ENCODE assay signal across 1 cellular context in the genomic region with DNA sequence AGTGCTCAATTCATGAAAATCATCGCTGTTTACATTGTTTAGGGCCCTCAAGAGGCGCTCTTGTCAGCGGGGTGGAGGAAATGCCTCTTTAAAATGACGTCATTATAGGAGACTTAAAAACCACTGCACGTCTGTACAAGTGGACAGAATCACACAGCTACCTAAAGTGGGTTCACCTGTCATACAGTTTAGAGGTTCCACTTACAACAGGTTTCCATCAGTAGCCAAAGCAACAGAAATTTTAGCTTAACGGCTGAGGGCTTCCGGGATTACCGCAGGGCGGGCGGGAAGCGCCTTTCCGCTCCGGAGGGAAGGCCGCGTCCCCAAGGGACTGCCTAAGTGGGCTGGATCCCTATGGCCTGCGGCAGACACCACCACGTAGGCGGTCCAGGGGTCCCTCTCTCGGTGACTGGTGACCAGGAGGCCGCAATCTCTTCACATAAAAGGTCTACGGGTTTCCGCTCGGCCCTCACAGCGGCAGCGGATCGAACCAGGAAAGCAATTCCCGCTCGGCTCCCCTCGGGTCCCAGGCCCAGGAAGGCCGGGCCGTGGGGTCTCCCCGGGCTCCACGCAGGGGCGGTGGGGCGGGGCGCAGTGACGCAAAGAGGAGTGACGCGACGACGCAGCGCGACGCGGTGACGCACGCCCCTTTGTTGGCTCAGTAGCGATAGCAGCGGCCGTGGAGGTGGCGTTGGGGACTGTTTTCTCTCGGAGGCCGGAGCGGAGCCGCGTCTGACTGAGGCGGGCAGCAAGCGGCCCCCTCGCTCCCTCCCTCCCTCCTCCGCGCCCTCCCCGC.
TF ChIP-seq lines count a peak whose summit lies in the region.

A gene with protein sequence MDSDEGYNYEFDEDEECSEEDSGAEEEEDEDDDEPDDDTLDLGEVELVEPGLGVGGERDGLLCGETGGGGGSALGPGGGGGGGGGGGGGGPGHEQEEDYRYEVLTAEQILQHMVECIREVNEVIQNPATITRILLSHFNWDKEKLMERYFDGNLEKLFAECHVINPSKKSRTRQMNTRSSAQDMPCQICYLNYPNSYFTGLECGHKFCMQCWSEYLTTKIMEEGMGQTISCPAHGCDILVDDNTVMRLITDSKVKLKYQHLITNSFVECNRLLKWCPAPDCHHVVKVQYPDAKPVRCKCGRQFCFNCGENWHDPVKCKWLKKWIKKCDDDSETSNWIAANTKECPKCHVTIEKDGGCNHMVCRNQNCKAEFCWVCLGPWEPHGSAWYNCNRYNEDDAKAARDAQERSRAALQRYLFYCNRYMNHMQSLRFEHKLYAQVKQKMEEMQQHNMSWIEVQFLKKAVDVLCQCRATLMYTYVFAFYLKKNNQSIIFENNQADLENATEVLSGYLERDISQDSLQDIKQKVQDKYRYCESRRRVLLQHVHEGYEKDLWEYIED (plus strand): TSS at position 661 of the 796 bp plus-strand sequence. CDS start 310 bp downstream, outside the sequence.

TF ChIP-seq in HEK293, 187 proteins besides CTCF, POLR2A, EP300 and RAD21 (continued from another document and continues in another):
- TF ChIP-seq, protein P1, sequence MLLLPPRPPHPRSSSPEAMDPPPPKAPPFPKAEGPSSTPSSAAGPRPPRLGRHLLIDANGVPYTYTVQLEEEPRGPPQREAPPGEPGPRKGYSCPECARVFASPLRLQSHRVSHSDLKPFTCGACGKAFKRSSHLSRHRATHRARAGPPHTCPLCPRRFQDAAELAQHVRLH (tag by site-specific recombination; IDR thresholded peaks at IDR 0.05): peak; percentile 89
- TF ChIP-seq ZNF423 (tag by site-specific recombination; IDR thresholded peaks at IDR 0.05) (peak; percentile 95), ZNF133 (tag by site-specific recombination; IDR thresholded peaks at IDR 0.05) (no peak), ZBTB21 (tag by site-specific recombination; IDR thresholded peaks at IDR 0.05) (peak; percentile 98), BCL11B (tag by site-specific recombination; IDR thresholded peaks at IDR 0.05; ENCODE audit: low read depth) (0 out of 2 replicates have a peak, but pooled peaks have one; percentile 12), HOXA7 (CRISPR knock-in tag; IDR thresholded peaks at IDR 0.05; ENCODE audit: borderline replicate concordance) (no peak), ZNF624 (tag by site-specific recombination; IDR thresholded peaks at IDR 0.05) (peak; percentile 76; the same call in 1 of the 2 replicates), ZNF768 (tag by site-specific recombination; IDR thresholded peaks at IDR 0.05) (peak; percentile 58), ZNF146 (tag by site-specific recombination; IDR thresholded peaks at IDR 0.05) (peak; percentile 35; the same call in 1 of the 2 replicates), ZNF2 (tag by site-specific recombination; IDR thresholded peaks at IDR 0.05) (peak; percentile 98), SCRT2 (tag by site-specific recombination; IDR thresholded peaks at IDR 0.05) (peak; percentile 96), IKZF3 (tag by site-specific recombination; IDR thresholded peaks at IDR 0.05) (peak; percentile 97), ZBTB17 (tag by site-specific recombination; IDR thresholded peaks at IDR 0.05) (peak; percentile 97), GLI4 (tag by site-specific recombination; IDR thresholded peaks at IDR 0.05) (peak; percentile 73; the same call in 1 of the 2 replicates), ZNF239 (tag by site-specific recombination; IDR thresholded peaks at IDR 0.05) (no peak; the same call in 1 of the 2 replicates), ZFHX2 (tag by site-specific recombination; conservative IDR thresholded peaks at IDR 0.05) (peak; percentile 69), ZNF510 (tag by site-specific recombination; IDR thresholded peaks at IDR 0.05; ENCODE audit: insufficient replicate concordance) (peak; percentile 42), MEIS1 (CRISPR knock-in tag; IDR thresholded peaks at IDR 0.05; ENCODE audit: borderline replicate concordance) (peak; percentile 15; the same call in 1 of the 2 replicates), ZNF366 (tag by site-specific recombination; conservative IDR thresholded peaks at IDR 0.05) (no peak; the same call in 1 of the 2 replicates), ZNF529 (tag by site-specific recombination; IDR thresholded peaks at IDR 0.05; ENCODE audit: insufficient replicate concordance) (peak; percentile 39), ZSCAN16 (tag by site-specific recombination; IDR thresholded peaks at IDR 0.05) (no peak), ZNF114 (tag by site-specific recombination; IDR thresholded peaks at IDR 0.05) (no peak)
- TF ChIP-seq, protein P2, sequence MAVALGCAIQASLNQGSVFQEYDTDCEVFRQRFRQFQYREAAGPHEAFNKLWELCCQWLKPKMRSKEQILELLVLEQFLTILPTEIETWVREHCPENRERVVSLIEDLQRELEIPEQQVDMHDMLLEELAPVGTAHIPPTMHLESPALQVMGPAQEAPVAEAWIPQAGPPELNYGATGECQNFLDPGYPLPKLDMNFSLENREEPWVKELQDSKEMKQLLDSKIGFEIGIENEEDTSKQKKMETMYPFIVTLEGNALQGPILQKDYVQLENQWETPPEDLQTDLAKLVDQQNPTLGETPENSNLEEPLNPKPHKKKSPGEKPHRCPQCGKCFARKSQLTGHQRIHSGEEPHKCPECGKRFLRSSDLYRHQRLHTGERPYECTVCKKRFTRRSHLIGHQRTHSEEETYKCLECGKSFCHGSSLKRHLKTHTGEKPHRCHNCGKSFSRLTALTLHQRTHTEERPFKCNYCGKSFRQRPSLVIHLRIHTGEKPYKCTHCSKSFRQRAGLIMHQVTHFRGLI (tag by site-specific recombination; IDR thresholded peaks at IDR 0.05): peak; percentile 21
- TF ChIP-seq, protein P3, sequence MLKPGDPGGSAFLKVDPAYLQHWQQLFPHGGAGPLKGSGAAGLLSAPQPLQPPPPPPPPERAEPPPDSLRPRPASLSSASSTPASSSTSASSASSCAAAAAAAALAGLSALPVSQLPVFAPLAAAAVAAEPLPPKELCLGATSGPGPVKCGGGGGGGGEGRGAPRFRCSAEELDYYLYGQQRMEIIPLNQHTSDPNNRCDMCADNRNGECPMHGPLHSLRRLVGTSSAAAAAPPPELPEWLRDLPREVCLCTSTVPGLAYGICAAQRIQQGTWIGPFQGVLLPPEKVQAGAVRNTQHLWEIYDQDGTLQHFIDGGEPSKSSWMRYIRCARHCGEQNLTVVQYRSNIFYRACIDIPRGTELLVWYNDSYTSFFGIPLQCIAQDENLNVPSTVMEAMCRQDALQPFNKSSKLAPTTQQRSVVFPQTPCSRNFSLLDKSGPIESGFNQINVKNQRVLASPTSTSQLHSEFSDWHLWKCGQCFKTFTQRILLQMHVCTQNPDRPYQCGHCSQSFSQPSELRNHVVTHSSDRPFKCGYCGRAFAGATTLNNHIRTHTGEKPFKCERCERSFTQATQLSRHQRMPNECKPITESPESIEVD (tag by site-specific recombination; IDR thresholded peaks at IDR 0.05): peak; percentile 81
- TF ChIP-seq, protein P4, sequence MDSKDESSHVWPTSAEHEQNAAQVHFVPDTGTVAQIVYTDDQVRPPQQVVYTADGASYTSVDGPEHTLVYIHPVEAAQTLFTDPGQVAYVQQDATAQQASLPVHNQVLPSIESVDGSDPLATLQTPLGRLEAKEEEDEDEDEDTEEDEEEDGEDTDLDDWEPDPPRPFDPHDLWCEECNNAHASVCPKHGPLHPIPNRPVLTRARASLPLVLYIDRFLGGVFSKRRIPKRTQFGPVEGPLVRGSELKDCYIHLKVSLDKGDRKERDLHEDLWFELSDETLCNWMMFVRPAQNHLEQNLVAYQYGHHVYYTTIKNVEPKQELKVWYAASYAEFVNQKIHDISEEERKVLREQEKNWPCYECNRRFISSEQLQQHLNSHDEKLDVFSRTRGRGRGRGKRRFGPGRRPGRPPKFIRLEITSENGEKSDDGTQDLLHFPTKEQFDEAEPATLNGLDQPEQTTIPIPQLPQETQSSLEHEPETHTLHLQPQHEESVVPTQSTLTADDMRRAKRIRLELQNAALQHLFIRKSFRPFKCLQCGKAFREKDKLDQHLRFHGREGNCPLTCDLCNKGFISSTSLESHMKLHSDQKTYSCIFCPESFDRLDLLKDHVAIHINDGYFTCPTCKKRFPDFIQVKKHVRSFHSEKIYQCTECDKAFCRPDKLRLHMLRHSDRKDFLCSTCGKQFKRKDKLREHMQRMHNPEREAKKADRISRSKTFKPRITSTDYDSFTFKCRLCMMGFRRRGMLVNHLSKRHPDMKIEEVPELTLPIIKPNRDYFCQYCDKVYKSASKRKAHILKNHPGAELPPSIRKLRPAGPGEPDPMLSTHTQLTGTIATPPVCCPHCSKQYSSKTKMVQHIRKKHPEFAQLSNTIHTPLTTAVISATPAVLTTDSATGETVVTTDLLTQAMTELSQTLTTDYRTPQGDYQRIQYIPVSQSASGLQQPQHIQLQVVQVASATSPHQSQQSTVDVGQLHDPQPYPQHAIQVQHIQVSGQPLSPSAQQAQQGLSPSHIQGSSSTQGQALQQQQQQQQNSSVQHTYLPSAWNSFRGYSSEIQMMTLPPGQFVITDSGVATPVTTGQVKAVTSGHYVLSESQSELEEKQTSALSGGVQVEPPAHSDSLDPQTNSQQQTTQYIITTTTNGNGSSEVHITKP (tag by site-specific recombination; IDR thresholded peaks at IDR 0.05): peak; percentile 99
- TF ChIP-seq, protein P5, sequence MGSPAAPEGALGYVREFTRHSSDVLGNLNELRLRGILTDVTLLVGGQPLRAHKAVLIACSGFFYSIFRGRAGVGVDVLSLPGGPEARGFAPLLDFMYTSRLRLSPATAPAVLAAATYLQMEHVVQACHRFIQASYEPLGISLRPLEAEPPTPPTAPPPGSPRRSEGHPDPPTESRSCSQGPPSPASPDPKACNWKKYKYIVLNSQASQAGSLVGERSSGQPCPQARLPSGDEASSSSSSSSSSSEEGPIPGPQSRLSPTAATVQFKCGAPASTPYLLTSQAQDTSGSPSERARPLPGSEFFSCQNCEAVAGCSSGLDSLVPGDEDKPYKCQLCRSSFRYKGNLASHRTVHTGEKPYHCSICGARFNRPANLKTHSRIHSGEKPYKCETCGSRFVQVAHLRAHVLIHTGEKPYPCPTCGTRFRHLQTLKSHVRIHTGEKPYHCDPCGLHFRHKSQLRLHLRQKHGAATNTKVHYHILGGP (tag by site-specific recombination; IDR thresholded peaks at IDR 0.05): no peak
- TF ChIP-seq, protein P6, sequence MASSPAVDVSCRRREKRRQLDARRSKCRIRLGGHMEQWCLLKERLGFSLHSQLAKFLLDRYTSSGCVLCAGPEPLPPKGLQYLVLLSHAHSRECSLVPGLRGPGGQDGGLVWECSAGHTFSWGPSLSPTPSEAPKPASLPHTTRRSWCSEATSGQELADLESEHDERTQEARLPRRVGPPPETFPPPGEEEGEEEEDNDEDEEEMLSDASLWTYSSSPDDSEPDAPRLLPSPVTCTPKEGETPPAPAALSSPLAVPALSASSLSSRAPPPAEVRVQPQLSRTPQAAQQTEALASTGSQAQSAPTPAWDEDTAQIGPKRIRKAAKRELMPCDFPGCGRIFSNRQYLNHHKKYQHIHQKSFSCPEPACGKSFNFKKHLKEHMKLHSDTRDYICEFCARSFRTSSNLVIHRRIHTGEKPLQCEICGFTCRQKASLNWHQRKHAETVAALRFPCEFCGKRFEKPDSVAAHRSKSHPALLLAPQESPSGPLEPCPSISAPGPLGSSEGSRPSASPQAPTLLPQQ (tag by site-specific recombination; IDR thresholded peaks at IDR 0.05): peak; percentile 95
- TF ChIP-seq, protein P7, sequence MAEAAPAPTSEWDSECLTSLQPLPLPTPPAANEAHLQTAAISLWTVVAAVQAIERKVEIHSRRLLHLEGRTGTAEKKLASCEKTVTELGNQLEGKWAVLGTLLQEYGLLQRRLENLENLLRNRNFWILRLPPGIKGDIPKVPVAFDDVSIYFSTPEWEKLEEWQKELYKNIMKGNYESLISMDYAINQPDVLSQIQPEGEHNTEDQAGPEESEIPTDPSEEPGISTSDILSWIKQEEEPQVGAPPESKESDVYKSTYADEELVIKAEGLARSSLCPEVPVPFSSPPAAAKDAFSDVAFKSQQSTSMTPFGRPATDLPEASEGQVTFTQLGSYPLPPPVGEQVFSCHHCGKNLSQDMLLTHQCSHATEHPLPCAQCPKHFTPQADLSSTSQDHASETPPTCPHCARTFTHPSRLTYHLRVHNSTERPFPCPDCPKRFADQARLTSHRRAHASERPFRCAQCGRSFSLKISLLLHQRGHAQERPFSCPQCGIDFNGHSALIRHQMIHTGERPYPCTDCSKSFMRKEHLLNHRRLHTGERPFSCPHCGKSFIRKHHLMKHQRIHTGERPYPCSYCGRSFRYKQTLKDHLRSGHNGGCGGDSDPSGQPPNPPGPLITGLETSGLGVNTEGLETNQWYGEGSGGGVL (tag by site-specific recombination; IDR thresholded peaks at IDR 0.05): peak; percentile 90
- TF ChIP-seq, protein P8, sequence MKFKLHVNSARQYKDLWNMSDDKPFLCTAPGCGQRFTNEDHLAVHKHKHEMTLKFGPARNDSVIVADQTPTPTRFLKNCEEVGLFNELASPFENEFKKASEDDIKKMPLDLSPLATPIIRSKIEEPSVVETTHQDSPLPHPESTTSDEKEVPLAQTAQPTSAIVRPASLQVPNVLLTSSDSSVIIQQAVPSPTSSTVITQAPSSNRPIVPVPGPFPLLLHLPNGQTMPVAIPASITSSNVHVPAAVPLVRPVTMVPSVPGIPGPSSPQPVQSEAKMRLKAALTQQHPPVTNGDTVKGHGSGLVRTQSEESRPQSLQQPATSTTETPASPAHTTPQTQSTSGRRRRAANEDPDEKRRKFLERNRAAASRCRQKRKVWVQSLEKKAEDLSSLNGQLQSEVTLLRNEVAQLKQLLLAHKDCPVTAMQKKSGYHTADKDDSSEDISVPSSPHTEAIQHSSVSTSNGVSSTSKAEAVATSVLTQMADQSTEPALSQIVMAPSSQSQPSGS (tag by site-specific recombination; IDR thresholded peaks at IDR 0.05; ENCODE audit: low read depth): peak; percentile 100
- TF ChIP-seq, protein P9, sequence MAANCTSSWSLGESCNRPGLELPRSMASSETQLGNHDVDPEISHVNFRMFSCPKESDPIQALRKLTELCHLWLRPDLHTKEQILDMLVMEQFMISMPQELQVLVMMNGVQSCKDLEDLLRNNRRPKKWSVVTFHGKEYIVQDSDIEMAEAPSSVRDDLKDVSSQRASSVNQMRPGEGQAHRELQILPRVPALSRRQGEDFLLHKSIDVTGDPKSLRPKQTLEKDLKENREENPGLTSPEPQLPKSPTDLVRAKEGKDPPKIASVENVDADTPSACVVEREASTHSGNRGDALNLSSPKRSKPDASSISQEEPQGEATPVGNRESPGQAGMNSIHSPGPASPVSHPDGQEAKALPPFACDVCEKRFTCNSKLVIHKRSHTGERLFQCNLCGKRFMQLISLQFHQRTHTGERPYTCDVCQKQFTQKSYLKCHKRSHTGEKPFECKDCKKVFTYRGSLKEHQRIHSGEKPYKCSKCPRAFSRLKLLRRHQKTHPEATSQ (tag by site-specific recombination; IDR thresholded peaks at IDR 0.05): peak; percentile 91; the same call in 1 of the 2 replicates
- TF ChIP-seq, protein P10, sequence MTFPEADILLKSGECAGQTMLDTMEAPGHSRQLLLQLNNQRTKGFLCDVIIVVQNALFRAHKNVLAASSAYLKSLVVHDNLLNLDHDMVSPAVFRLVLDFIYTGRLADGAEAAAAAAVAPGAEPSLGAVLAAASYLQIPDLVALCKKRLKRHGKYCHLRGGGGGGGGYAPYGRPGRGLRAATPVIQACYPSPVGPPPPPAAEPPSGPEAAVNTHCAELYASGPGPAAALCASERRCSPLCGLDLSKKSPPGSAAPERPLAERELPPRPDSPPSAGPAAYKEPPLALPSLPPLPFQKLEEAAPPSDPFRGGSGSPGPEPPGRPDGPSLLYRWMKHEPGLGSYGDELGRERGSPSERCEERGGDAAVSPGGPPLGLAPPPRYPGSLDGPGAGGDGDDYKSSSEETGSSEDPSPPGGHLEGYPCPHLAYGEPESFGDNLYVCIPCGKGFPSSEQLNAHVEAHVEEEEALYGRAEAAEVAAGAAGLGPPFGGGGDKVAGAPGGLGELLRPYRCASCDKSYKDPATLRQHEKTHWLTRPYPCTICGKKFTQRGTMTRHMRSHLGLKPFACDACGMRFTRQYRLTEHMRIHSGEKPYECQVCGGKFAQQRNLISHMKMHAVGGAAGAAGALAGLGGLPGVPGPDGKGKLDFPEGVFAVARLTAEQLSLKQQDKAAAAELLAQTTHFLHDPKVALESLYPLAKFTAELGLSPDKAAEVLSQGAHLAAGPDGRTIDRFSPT (tag by site-specific recombination; IDR thresholded peaks at IDR 0.05): 0 out of 2 replicates have a peak, but pooled peaks have one; percentile 31
